Comparison of ENCODE assay signal across 26 cellular contexts in the genomic region with DNA sequence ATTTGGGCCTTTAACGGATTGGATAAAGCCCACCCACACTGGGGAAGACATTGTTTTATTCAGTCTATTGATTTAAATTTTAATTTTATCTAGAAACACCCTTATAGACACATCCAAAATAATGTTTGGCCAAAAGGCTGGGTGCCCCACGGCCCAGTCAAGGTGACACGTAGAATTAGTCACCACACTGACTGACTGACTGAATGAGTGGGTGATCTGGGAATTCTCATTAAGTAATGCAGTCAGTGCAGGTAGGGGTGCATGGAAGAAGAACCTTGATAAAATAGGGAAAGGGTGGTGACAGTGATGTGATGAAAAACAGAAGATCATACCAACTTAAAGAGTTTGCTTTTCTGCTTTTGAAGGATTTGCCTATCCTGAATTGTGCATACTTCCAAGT.
"Had no signal": no experiment of that assay in that cellular context is flagged by ENCODE, and none has a peak within 500 bp of the region (broad histone marks: within the 10 kb centered on the region; RNA-seq: fewer than 3 reads in every experiment).

No MANE protein-coding gene starts in this region.

- DNase-seq: activated effector memory CD4-positive, alpha-beta T cell treated with anti-CD3 and anti-CD28 coated beads, Interleukin-2, amount 50 U/mL, for 16 hours; activated effector memory CD4-positive, alpha-beta T cell treated with Interleukin-2 at 50 U/mL for 16 hours; activated gamma-delta T cell; activated gamma-delta T cell treated with Interleukin-2 at 50 U/mL for 16 hours; activated naive CD4-positive, alpha-beta T cell; activated naive CD4-positive, alpha-beta T cell treated with anti-CD3 and anti-CD28 coated beads for 36 hours; activated naive CD4-positive, alpha-beta T cell treated with anti-CD3 and anti-CD28 coated beads, Interleukin-2, amount 10 ng/mL, durations not matched to agents 7 days and 5 days; activated naive CD4-positive, alpha-beta T cell treated with anti-CD3 and anti-CD28 coated beads, Interleukin-2, amount 50 U/mL, for 16 hours; activated naive CD4-positive, alpha-beta T cell treated with Interleukin-2 at 50 U/mL for 16 hours; activated naive CD8-positive, alpha-beta T cell treated with anti-CD3 and anti-CD28 coated beads for 36 hours; activated naive CD8-positive, alpha-beta T cell treated with anti-CD3 and anti-CD28 coated beads, Interleukin-2, amount 10 ng/mL, durations not matched to agents 7 days and 5 days; activated naive CD8-positive, alpha-beta T cell treated with anti-CD3 and anti-CD28 coated beads, Interleukin-2, amount 50 U/mL, for 24 hours; activated T-cell treated with anti-CD3 and anti-CD28 coated beads, Interleukin-2, amount 50 U/mL, for 1 hour; activated T-cell treated with anti-CD3 and anti-CD28 coated beads, Interleukin-2, amount 50 U/mL, for 24 hours; activated T-cell treated with anti-CD3 and anti-CD28 coated beads, Interleukin-2, amount 50 U/mL, for 4 hours; activated T-cell treated with anti-CD3 and anti-CD28 coated beads, Interleukin-2, amount 50 U/mL, for 48 hours; activated T-cell treated with anti-CD3 and anti-CD28 coated beads, Interleukin-2, amount 50 U/mL, for 72 hours; adrenal gland; amniotic stem cell; amygdala; anterior cingulate cortex; aorta; body of pancreas; brain microvascular endothelial cell; central memory CD4-positive, alpha-beta T cell; cerebellar nuclear complex had no signal
